14 cellular contexts compared by ENCODE assay signal in genomic region chr20:45409531-45410272, GRCh38. TPM values are rescaled to one million over a fixed set of nuclear protein-coding genes. Genes with fewer than 3 reads are reported as not detected.
"Had no signal": no experiment of that assay in that cellular context is flagged by ENCODE, and none has a peak within 500 bp of the region (broad histone marks: within the 10 kb centered on the region; RNA-seq: fewer than 3 reads in every experiment).

No MANE protein-coding gene starts in this region.

- H3K4me2 ChIP-seq: hepatocyte, smooth muscle cell had no signal

- H3K27me3 ChIP-seq: brain microvascular endothelial cell, upper lobe of left lung had no signal

- DNase-seq: activated CD4-positive, alpha-beta T cell treated with anti-CD3 and anti-CD28 coated beads, Interleukin-2, amount 50 U/mL, for 4 hours; activated CD4-positive, CD25-positive, alpha-beta regulatory T cell treated with anti-CD3 and anti-CD28 coated beads, Interleukin-2, amount 50 U/mL, for 72 hours; activated T-cell treated with anti-CD3 and anti-CD28 coated beads, Interleukin-2, amount 50 U/mL, for 1 hour; brain microvascular endothelial cell; SIG-M5 had no signal

- H3K27ac ChIP-seq: brain microvascular endothelial cell had no signal

- H3K4me3 ChIP-seq: hepatocyte, lung, smooth muscle cell, upper lobe of left lung had no signal

- H3K79me2 ChIP-seq: hepatocyte had no signal

- H3K9me3 ChIP-seq: upper lobe of left lung had no signal

- H2AFZ ChIP-seq: hepatocyte had no signal

RNA-seq across cellular contexts. Expression of gene TP53TG5, which starts 31.6 kb away (rescaled TPM):
- total RNA-seq: cerebellum, endothelial cell of umbilical vein, frontal cortex, hepatocyte, kidney epithelial cell, lung, smooth muscle cell, upper lobe of left lung had no signal
- polyA plus RNA-seq: endothelial cell of umbilical vein, hepatocyte had no signal

RNA-seq across cellular contexts. Expression of gene WFDC2, which starts 59.9 kb away (rescaled TPM):
- total RNA-seq: endothelial cell of umbilical vein; T-helper 2 cell treated with Interferon-gamma antibody and Interleukin-4, amounts not matched to agents 100 ng/mL and 5 ng/mL, for 36 hours had no signal
- polyA plus RNA-seq: endothelial cell of umbilical vein had no signal
